8 cellular contexts compared by ENCODE assay signal in genomic region chr4:53015681-53016080, GRCh38.
DNase-seq lines count a peak whose midpoint lies in the region; ATAC-seq, FAIRE-seq and TF ChIP-seq lines count a peak whose summit lies in the region.

No MANE protein-coding gene starts in this region.

- DNase-seq in DMS 273 treated with DMSO at 0.1 percent for 48 hours (lab: John Stamatoyannopoulos, UW) (peak; percentile 21), glomerular visceral epithelial cell (ENCODE audit: extremely low spot score) (peak; percentile 38), small intestine (peak; percentile 6)

- peaks cover 5 to 16% of the 10 kb centered on the region in 2 donors for H3K4me1 ChIP-seq in small intestine (ENCODE audit: control insufficient read depth in 2 of 2, insufficient read depth in 1 of 2, low read depth in 1 of 2, low read length in 1 of 2)

- H3K27me3 ChIP-seq in small intestine (ENCODE audit: control insufficient read depth in 2 of 2, insufficient read depth in 2 of 2, low read length in 2 of 2) = no peaks in the 10 kb centered on the region

- TF ChIP-seq RAD21 in Ishikawa (IDR thresholded peaks at IDR 0.05; ENCODE audit: low read depth) = peak; percentile 47

- H3K36me3 ChIP-seq in small intestine (ENCODE audit: control insufficient read depth in 2 of 2, insufficient read depth in 2 of 2, low read length in 2 of 2) = no peaks in the 10 kb centered on the region

- no peak overlapping the region for H3K4me3 ChIP-seq in small intestine (ENCODE audit: low read depth in 1 of 2, low read length in 2 of 2)

- no peak for FAIRE-seq in small intestine (lab: Jason Lieb, UNC)

- 34 to 42% (median 38%) methylated on average over 5 of the region's 5 CpGs for WGBS in small intestine, 3 donors

- H3K27ac ChIP-seq in small intestine (ENCODE audit: low read depth in 1 of 2, low read length in 1 of 2) = no peak overlapping the region

- no peak for TF ChIP-seq EP300 in Ishikawa (IDR thresholded peaks at IDR 0.05; ENCODE audit: borderline replicate concordance)

- H3K9me3 ChIP-seq in small intestine (ENCODE audit: control insufficient read depth, low read depth) = no peaks in the 10 kb centered on the region

- ATAC-seq in SK-N-SH treated with all-trans-retinoic acid at 6 μM for 48 hours = peak; percentile 12; the same call in 1 of the 3 replicates
- ATAC-seq in GM21786 (IDR thresholded peaks at IDR 0.05; ENCODE audit: unreplicated experiment) = no peak
- no peak for ATAC-seq in HG03571 (IDR thresholded peaks at IDR 0.05; ENCODE audit: unreplicated experiment)
- ATAC-seq in HG03135 (IDR thresholded peaks at IDR 0.05; ENCODE audit: unreplicated experiment) = no peak

TF ChIP-seq in Ishikawa, 13 proteins besides CTCF, POLR2A, EP300 and RAD21:
- TF ChIP-seq ZBTB7A (IDR thresholded peaks at IDR 0.05; ENCODE audit: low read depth) (no peak), CREB1 (IDR thresholded peaks at IDR 0.05; ENCODE audit: low read depth) (no peak), REST (IDR thresholded peaks at IDR 0.05; ENCODE audit: low read depth) (no peak)

TF ChIP-seq in SK-N-SH treated with all-trans-retinoic acid at 6 μM for 48 hours, 23 proteins besides CTCF, POLR2A, EP300 and RAD21:
- peak; percentile 79; the same call in 1 of the 2 replicates for TF ChIP-seq TCF4 (CRISPR knock-in tag; IDR thresholded peaks at IDR 0.05; ENCODE audit: borderline replicate concordance)
- no peak for TF ChIP-seq GLIS3 (CRISPR knock-in tag; IDR thresholded peaks at IDR 0.05)
